Comparison of ENCODE assay signal across 23 cellular contexts in the genomic region with DNA sequence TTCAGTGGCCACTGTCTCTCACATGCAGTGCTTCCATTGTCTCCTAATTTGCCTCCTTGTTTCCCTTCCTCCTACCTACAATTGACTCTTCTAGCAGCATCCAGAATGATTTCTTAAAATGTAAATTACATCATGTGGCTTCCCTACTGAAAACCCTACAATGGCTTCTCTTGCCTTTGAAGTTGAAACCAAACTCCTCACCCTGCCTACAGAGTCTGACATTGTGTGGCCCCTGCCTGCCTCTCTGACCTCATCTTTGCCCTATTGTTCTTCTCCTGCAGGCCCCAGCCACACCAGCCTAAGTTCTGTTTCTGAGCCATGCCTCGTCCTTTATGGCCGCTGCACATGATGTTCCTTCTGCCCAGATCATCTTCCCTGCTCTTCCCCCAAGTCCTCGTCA. TPM values are rescaled to one million over a fixed set of nuclear protein-coding genes. Genes with fewer than 3 reads are reported as not detected.
"Had no signal": no experiment of that assay in that cellular context is flagged by ENCODE, and none has a peak within 500 bp of the region (broad histone marks: within the 10 kb centered on the region; RNA-seq: fewer than 3 reads in every experiment).

No MANE protein-coding gene starts in this region.

- H3K4me1 ChIP-seq: ascending aorta, body of pancreas had no signal

- H3K9me3 ChIP-seq: ascending aorta, body of pancreas had no signal

- FAIRE-seq: bronchial epithelial cell had no signal

- H3K27ac ChIP-seq: ascending aorta, body of pancreas had no signal

- DNase-seq: activated B cell treated with CpG ODN at 0.5 μM for 24 hours; activated CD8-positive, alpha-beta memory T cell treated with anti-CD3 and anti-CD28 coated beads, Interleukin-2, amount 50 U/mL, for 4 hours; activated CD8-positive, alpha-beta T cell treated with anti-CD3 and anti-CD28 coated beads for 36 hours; activated effector memory CD4-positive, alpha-beta T cell treated with anti-CD3 and anti-CD28 coated beads, Interleukin-2, amount 50 U/mL, for 16 hours; activated naive CD4-positive, alpha-beta T cell treated with Interleukin-2 at 50 U/mL for 16 hours; activated naive CD8-positive, alpha-beta T cell treated with anti-CD3 and anti-CD28 coated beads, Interleukin-2, amount 50 U/mL, for 24 hours; activated T-cell treated with anti-CD3 and anti-CD28 coated beads, Interleukin-2, amount 50 U/mL, for 1 hour; amniotic stem cell; body of pancreas; central memory CD4-positive, alpha-beta T cell; Kasumi-1; NCI-H1105 treated with DMSO at 0.1 percent for 48 hours; NCI-H146; NCI-H187 treated with DMSO at 0.1 percent for 48 hours; NCI-H345; NCI-H510A; NCI-H526 treated with DMSO at 0.1 percent for 48 hours; NCI-H82; SIG-M5; T-helper 17 cell; T-helper 9 cell had no signal

- H3K27me3 ChIP-seq: ascending aorta, body of pancreas had no signal

- H3K4me3 ChIP-seq: ascending aorta, body of pancreas had no signal

- H3K36me3 ChIP-seq: ascending aorta had no signal

RNA-seq across cellular contexts. Expression of a gene that starts 35.8 kb away (rescaled TPM):
- total RNA-seq: ascending aorta had no signal
